ENCODE assay signal across 35 cellular contexts in the genomic region with DNA sequence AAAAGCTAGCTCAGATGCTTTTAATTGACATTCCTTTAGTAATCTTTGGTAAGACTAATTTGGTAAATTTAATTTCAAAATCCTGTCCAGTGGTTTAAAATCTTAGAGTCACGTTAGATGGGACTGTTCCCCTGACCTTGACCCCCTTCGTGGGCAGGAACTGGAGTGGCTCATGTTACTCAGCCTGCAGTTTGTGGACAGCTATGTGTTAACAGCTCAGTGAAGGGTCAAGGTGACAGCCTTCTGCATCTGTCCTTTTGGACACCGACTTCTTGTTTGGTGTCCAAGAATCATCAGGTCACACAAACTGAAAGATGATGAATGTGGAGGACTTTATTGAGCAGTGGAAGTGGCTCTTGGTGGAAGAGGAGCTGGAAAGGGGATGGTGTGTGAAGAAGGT. TPM values are rescaled to one million over a fixed set of nuclear protein-coding genes. Genes with fewer than 3 reads are reported as not detected.
"Had no signal": no experiment of that assay in that cellular context is flagged by ENCODE, and none has a peak within 500 bp of the region (broad histone marks: within the 10 kb centered on the region; RNA-seq: fewer than 3 reads in every experiment).

No MANE protein-coding gene starts in this region.

- H3K9me3 Mint-ChIP-seq: activated CD4-positive, alpha-beta memory T cell treated with anti-CD3 and anti-CD28 coated beads, Interleukin-2, amount 10 ng/mL, durations not matched to agents 7 days and 5 days; activated CD4-positive, alpha-beta T cell treated with anti-CD3 and anti-CD28 coated beads, Interleukin-2, amount 10 ng/mL, durations not matched to agents 24 days and 14 days; activated naive CD4-positive, alpha-beta T cell treated with anti-CD3 and anti-CD28 coated beads, Interleukin-2, amount 10 ng/mL, durations not matched to agents 7 days and 5 days; activated naive CD4-positive, alpha-beta T cell treated with anti-CD3 and anti-CD28 coated beads, Interleukin-2, amount 50 U/mL, for 72 hours; activated naive CD8-positive, alpha-beta T cell treated with anti-CD3 and anti-CD28 coated beads, Interleukin-2, amount 10 ng/mL, durations not matched to agents 7 days and 5 days; activated T-cell treated with anti-CD3 and anti-CD28 coated beads, Interleukin-2, amount 50 U/mL, for 24 hours; activated T-cell treated with anti-CD3 and anti-CD28 coated beads, Interleukin-2, amount 50 U/mL, for 72 hours; central memory CD8-positive, alpha-beta T cell; dendritic cell treated with granulocyte-macrophage colony-stimulating factor and Interleukin-4, amounts not matched to agents 40 ng/mL and 50 ng/mL, for 4 days; T-helper 2 cell treated with Interferon-gamma antibody and Interleukin-4, amounts not matched to agents 5 μg/mL and 100 μg/mL, for 36 hours had no signal

- H3K27ac ChIP-seq: ascending aorta, brain microvascular endothelial cell, coronary artery, dorsolateral prefrontal cortex, epithelial cell of prostate, esophagus squamous epithelium, gastroesophageal sphincter had no signal

- DNase-seq: activated CD4-positive, alpha-beta memory T cell treated with anti-CD3 and anti-CD28 coated beads, Interleukin-2, amount 10 ng/mL, durations not matched to agents 7 days and 5 days; activated CD4-positive, alpha-beta T cell treated with anti-CD3 and anti-CD28 coated beads for 36 hours; activated CD4-positive, alpha-beta T cell treated with anti-CD3 and anti-CD28 coated beads, Interleukin-2, amount 10 ng/mL, durations not matched to agents 24 days and 14 days; activated CD4-positive, CD25-positive, alpha-beta regulatory T cell; activated CD4-positive, CD25-positive, alpha-beta regulatory T cell treated with anti-CD3 and anti-CD28 coated beads, Interleukin-2, amount 50 U/mL, for 72 hours; activated CD8-positive, alpha-beta memory T cell treated with anti-CD3 and anti-CD28 coated beads, Interleukin-2, amount 50 U/mL, for 48 hours; activated gamma-delta T cell; activated naive CD4-positive, alpha-beta T cell; activated naive CD4-positive, alpha-beta T cell treated with anti-CD3 and anti-CD28 coated beads, Interleukin-2, amount 10 ng/mL, durations not matched to agents 7 days and 5 days; activated naive CD8-positive, alpha-beta T cell treated with anti-CD3 and anti-CD28 coated beads, Interleukin-2, amount 10 ng/mL, durations not matched to agents 7 days and 5 days; activated T-cell treated with anti-CD3 and anti-CD28 coated beads for 4 hours; activated T-cell treated with anti-CD3 and anti-CD28 coated beads, Interleukin-2, amount 50 U/mL, for 24 hours; activated T-cell treated with anti-CD3 and anti-CD28 coated beads, Interleukin-2, amount 50 U/mL, for 72 hours; brain microvascular endothelial cell; dorsolateral prefrontal cortex; effector memory CD4-positive, alpha-beta T cell; esophagus squamous epithelium; foreskin melanocyte; T-helper 1 cell; T-helper 17 cell; T1000 had no signal

- FAIRE-seq: bronchial epithelial cell had no signal

- H3K4me1 ChIP-seq: ascending aorta, esophagus squamous epithelium, gastroesophageal sphincter had no signal

- ATAC-seq: activated CD4-positive, alpha-beta T cell treated with anti-CD3 and anti-CD28 coated beads for 36 hours; activated naive CD4-positive, alpha-beta T cell treated with anti-CD3 and anti-CD28 coated beads, Interleukin-2, amount 50 U/mL, for 72 hours; activated T-cell treated with anti-CD3 and anti-CD28 coated beads, Interleukin-2, amount 50 U/mL, for 72 hours; gastroesophageal sphincter; T-helper 17 cell had no signal

- H3K4me3 ChIP-seq: ascending aorta, coronary artery, dorsolateral prefrontal cortex, esophagus squamous epithelium, gastroesophageal sphincter had no signal

- H3K36me3 ChIP-seq: ascending aorta, brain microvascular endothelial cell, esophagus squamous epithelium, gastroesophageal sphincter had no signal

- H3K4me1 Mint-ChIP-seq: T-helper 17 cell had no signal

- H3K27me3 ChIP-seq: ascending aorta, brain microvascular endothelial cell, esophagus squamous epithelium, gastroesophageal sphincter had no signal

- H3K4me3 Mint-ChIP-seq: activated CD4-positive, alpha-beta memory T cell treated with anti-CD3 and anti-CD28 coated beads, Interleukin-2, amount 10 ng/mL, durations not matched to agents 7 days and 5 days; activated CD4-positive, alpha-beta T cell treated with anti-CD3 and anti-CD28 coated beads for 36 hours; activated CD4-positive, alpha-beta T cell treated with anti-CD3 and anti-CD28 coated beads, Interleukin-2, amount 10 ng/mL, durations not matched to agents 24 days and 14 days; activated naive CD4-positive, alpha-beta T cell treated with anti-CD3 and anti-CD28 coated beads, Interleukin-2, amount 10 ng/mL, durations not matched to agents 7 days and 5 days; activated naive CD8-positive, alpha-beta T cell treated with anti-CD3 and anti-CD28 coated beads, Interleukin-2, amount 10 ng/mL, durations not matched to agents 7 days and 5 days; activated T-cell treated with anti-CD3 and anti-CD28 coated beads, Interleukin-2, amount 50 U/mL, for 24 hours; activated T-cell treated with anti-CD3 and anti-CD28 coated beads, Interleukin-2, amount 50 U/mL, for 72 hours; central memory CD8-positive, alpha-beta T cell; dendritic cell treated with granulocyte-macrophage colony-stimulating factor and Interleukin-4, amounts not matched to agents 40 ng/mL and 50 ng/mL, for 4 days; T-helper 17 cell; T-helper 2 cell treated with Interferon-gamma antibody and Interleukin-4, amounts not matched to agents 5 μg/mL and 100 μg/mL, for 36 hours had no signal

- H3K27ac Mint-ChIP-seq: activated CD4-positive, alpha-beta memory T cell treated with anti-CD3 and anti-CD28 coated beads, Interleukin-2, amount 10 ng/mL, durations not matched to agents 7 days and 5 days; activated CD4-positive, alpha-beta T cell treated with anti-CD3 and anti-CD28 coated beads for 36 hours; activated CD4-positive, alpha-beta T cell treated with anti-CD3 and anti-CD28 coated beads, Interleukin-2, amount 10 ng/mL, durations not matched to agents 24 days and 14 days; activated naive CD4-positive, alpha-beta T cell treated with anti-CD3 and anti-CD28 coated beads, Interleukin-2, amount 50 U/mL, for 72 hours; activated naive CD8-positive, alpha-beta T cell treated with anti-CD3 and anti-CD28 coated beads, Interleukin-2, amount 10 ng/mL, durations not matched to agents 7 days and 5 days; activated T-cell treated with anti-CD3 and anti-CD28 coated beads, Interleukin-2, amount 50 U/mL, for 24 hours; activated T-cell treated with anti-CD3 and anti-CD28 coated beads, Interleukin-2, amount 50 U/mL, for 72 hours; dendritic cell treated with granulocyte-macrophage colony-stimulating factor and Interleukin-4, amounts not matched to agents 40 ng/mL and 50 ng/mL, for 4 days; T-helper 17 cell; T-helper 2 cell treated with Interferon-gamma antibody and Interleukin-4, amounts not matched to agents 5 μg/mL and 100 μg/mL, for 36 hours had no signal

- H3K9me3 ChIP-seq: ascending aorta, esophagus squamous epithelium, gastroesophageal sphincter had no signal

- H3K36me3 Mint-ChIP-seq: activated naive CD4-positive, alpha-beta T cell treated with anti-CD3 and anti-CD28 coated beads, Interleukin-2, amount 10 ng/mL, durations not matched to agents 7 days and 5 days; activated naive CD4-positive, alpha-beta T cell treated with anti-CD3 and anti-CD28 coated beads, Interleukin-2, amount 50 U/mL, for 72 hours; activated naive CD8-positive, alpha-beta T cell treated with anti-CD3 and anti-CD28 coated beads, Interleukin-2, amount 10 ng/mL, durations not matched to agents 7 days and 5 days had no signal

- H3K27me3 Mint-ChIP-seq: activated CD4-positive, alpha-beta memory T cell treated with anti-CD3 and anti-CD28 coated beads, Interleukin-2, amount 10 ng/mL, durations not matched to agents 7 days and 5 days; activated CD4-positive, alpha-beta T cell treated with anti-CD3 and anti-CD28 coated beads for 36 hours; activated CD4-positive, alpha-beta T cell treated with anti-CD3 and anti-CD28 coated beads, Interleukin-2, amount 10 ng/mL, durations not matched to agents 24 days and 14 days; activated naive CD4-positive, alpha-beta T cell treated with anti-CD3 and anti-CD28 coated beads, Interleukin-2, amount 10 ng/mL, durations not matched to agents 7 days and 5 days; central memory CD8-positive, alpha-beta T cell; dendritic cell treated with granulocyte-macrophage colony-stimulating factor and Interleukin-4, amounts not matched to agents 40 ng/mL and 50 ng/mL, for 4 days; T-helper 17 cell had no signal

RNA-seq across cellular contexts. Expression of gene ARSF, which starts 2.9 kb away (rescaled TPM):
- total RNA-seq: activated CD4-positive, alpha-beta memory T cell treated with anti-CD3 and anti-CD28 coated beads, Interleukin-2, amount 10 ng/mL, durations not matched to agents 7 days and 5 days; activated CD4-positive, alpha-beta T cell treated with anti-CD3 and anti-CD28 coated beads for 36 hours; activated CD4-positive, alpha-beta T cell treated with anti-CD3 and anti-CD28 coated beads, Interleukin-2, amount 10 ng/mL, durations not matched to agents 24 days and 14 days; activated naive CD4-positive, alpha-beta T cell treated with anti-CD3 and anti-CD28 coated beads, Interleukin-2, amount 50 U/mL, for 72 hours; activated naive CD8-positive, alpha-beta T cell treated with anti-CD3 and anti-CD28 coated beads, Interleukin-2, amount 10 ng/mL, durations not matched to agents 7 days and 5 days; activated T-cell treated with anti-CD3 and anti-CD28 coated beads, Interleukin-2, amount 50 U/mL, for 72 hours; ascending aorta; bronchial epithelial cell; cardiac septum; fibroblast of villous mesenchyme; glomerular endothelial cell; T-helper 17 cell had no signal
- polyA plus RNA-seq: fibroblast of lung had no signal

RNA-seq across cellular contexts. Expression of gene ARSH, which starts 37.9 kb away (rescaled TPM):
- total RNA-seq: activated CD4-positive, alpha-beta memory T cell treated with anti-CD3 and anti-CD28 coated beads, Interleukin-2, amount 10 ng/mL, durations not matched to agents 7 days and 5 days; activated CD4-positive, alpha-beta T cell treated with anti-CD3 and anti-CD28 coated beads for 36 hours; activated CD4-positive, alpha-beta T cell treated with anti-CD3 and anti-CD28 coated beads, Interleukin-2, amount 10 ng/mL, durations not matched to agents 24 days and 14 days; activated naive CD4-positive, alpha-beta T cell treated with anti-CD3 and anti-CD28 coated beads, Interleukin-2, amount 50 U/mL, for 72 hours; activated naive CD8-positive, alpha-beta T cell treated with anti-CD3 and anti-CD28 coated beads, Interleukin-2, amount 10 ng/mL, durations not matched to agents 7 days and 5 days; activated T-cell treated with anti-CD3 and anti-CD28 coated beads, Interleukin-2, amount 50 U/mL, for 72 hours; ascending aorta; bronchial epithelial cell; cardiac septum; cerebellum; fibroblast of lung; fibroblast of villous mesenchyme; glomerular endothelial cell; T-helper 17 cell had no signal
- polyA plus RNA-seq: fibroblast of lung had no signal
